18 cellular contexts compared by ENCODE assay signal in genomic region chr1:219432191-219432606, GRCh38.
"Had no signal": no experiment of that assay in that cellular context is flagged by ENCODE, and none has a peak within 500 bp of the region (broad histone marks: within the 10 kb centered on the region; RNA-seq: fewer than 3 reads in every experiment).

No MANE protein-coding gene starts in this region.

- H3K4me1 ChIP-seq: adrenal gland, testis had no signal

- H3K27me3 Mint-ChIP-seq: memory B cell; stimulated activated naive CD8-positive, alpha-beta T cell treated with anti-CD3 and anti-CD28 coated beads, Interleukin-15, amount 100 ng/mL, for 72 hours had no signal

- H3K4me1 Mint-ChIP-seq: memory B cell; stimulated activated naive CD8-positive, alpha-beta T cell treated with anti-CD3 and anti-CD28 coated beads, Interleukin-15, amount 100 ng/mL, for 72 hours; T-cell had no signal

- H3K4me3 ChIP-seq: adrenal gland, dorsolateral prefrontal cortex, esophagus squamous epithelium, ovary, testis had no signal

- H3K9me3 Mint-ChIP-seq: memory B cell; natural killer cell treated with Interleukin-12 subunit alpha and Interleukin-12 subunit beta and Interleukin-15 and Interleukin-18, amount 100 ng/mL, for 72 hours; T-cell had no signal

- H3K27ac Mint-ChIP-seq: memory B cell; natural killer cell treated with Interleukin-12 subunit alpha and Interleukin-12 subunit beta and Interleukin-15 and Interleukin-18, amount 100 ng/mL, for 72 hours; stimulated activated naive CD8-positive, alpha-beta T cell treated with anti-CD3 and anti-CD28 coated beads, Interleukin-15, amount 100 ng/mL, for 72 hours; T-cell had no signal

- H3K27me3 ChIP-seq: adrenal gland, dorsolateral prefrontal cortex, esophagus squamous epithelium, ovary, testis had no signal

- DNase-seq: activated CD4-positive, alpha-beta T cell treated with anti-CD3 and anti-CD28 coated beads for 4 hours; activated naive CD4-positive, alpha-beta T cell treated with anti-CD3 and anti-CD28 coated beads, Interleukin-2, amount 50 U/mL, for 16 hours; dorsolateral prefrontal cortex; esophagus squamous epithelium; foreskin fibroblast; left colon; stimulated activated CD4-positive, alpha-beta T cell treated with anti-CD3 and anti-CD28 coated beads, Interleukin-15, amount 100 ng/mL, for 24 hours; stimulated activated CD4-positive, alpha-beta T cell treated with anti-CD3 and anti-CD28 coated beads, Interleukin-4, amount 100 ng/mL, for 24 hours; stimulated activated naive CD8-positive, alpha-beta T cell treated with anti-CD3 and anti-CD28 coated beads, Interleukin-15, amount 100 ng/mL, for 72 hours; T-cell; T1000; WERI-Rb-1 had no signal

- H3K9me3 ChIP-seq: adrenal gland, esophagus squamous epithelium, ovary, testis had no signal

- H3K27ac ChIP-seq: adrenal gland, dorsolateral prefrontal cortex, esophagus squamous epithelium, ovary, WERI-Rb-1 had no signal

- FAIRE-seq: endometrium had no signal

- H3K4me3 Mint-ChIP-seq: memory B cell; natural killer cell treated with Interleukin-12 subunit alpha and Interleukin-12 subunit beta and Interleukin-15 and Interleukin-18, amount 100 ng/mL, for 72 hours; stimulated activated naive CD8-positive, alpha-beta T cell treated with anti-CD3 and anti-CD28 coated beads, Interleukin-15, amount 100 ng/mL, for 72 hours; T-cell had no signal

- ATAC-seq: left colon; stimulated activated naive CD8-positive, alpha-beta T cell treated with anti-CD3 and anti-CD28 coated beads, Interleukin-15, amount 100 ng/mL, for 72 hours; T-cell had no signal

- H3K36me3 ChIP-seq: adrenal gland, esophagus squamous epithelium, ovary, WERI-Rb-1 had no signal

- H3K36me3 Mint-ChIP-seq: memory B cell; natural killer cell treated with Interleukin-12 subunit alpha and Interleukin-12 subunit beta and Interleukin-15 and Interleukin-18, amount 100 ng/mL, for 72 hours; T-cell had no signal
